9 cellular contexts compared by ENCODE assay signal in genomic region chr2:3659447-3660432, GRCh38. TPM values are rescaled to one million over a fixed set of nuclear protein-coding genes. Genes with fewer than 3 reads are reported as not detected.
DNase-seq lines count a peak whose midpoint lies in the region; TF ChIP-seq lines count a peak whose summit lies in the region.
"Had no signal": no experiment of that assay in that cellular context is flagged by ENCODE, and none has a peak within 500 bp of the region (broad histone marks: within the 10 kb centered on the region; RNA-seq: fewer than 3 reads in every experiment).

No MANE protein-coding gene starts in this region.

- TF ChIP-seq CTCF in ascending aorta (IDR thresholded peaks at IDR 0.05), result no peak

- H3K4me1 ChIP-seq in ascending aorta, result no peaks in the 10 kb centered on the region

- no peaks in the 10 kb centered on the region for H3K27me3 ChIP-seq in ascending aorta

- peak; percentile 83 for DNase-seq in DMS79 treated with DMSO at 0.1 percent for 48 hours (lab: John Stamatoyannopoulos, UW)
- DNase-seq in NCI-H2227 treated with DMSO at 0.1 percent for 48 hours (lab: John Stamatoyannopoulos, UW), result peak; percentile 49
- peak in 18 of 61 donors; percentile 4 to 50 (median 24) for DNase-seq in caudate nucleus (lab: John Stamatoyannopoulos, UW)
- DNase-seq in myocyte (ENCODE audit: low read depth), result peak; percentile 68
- no peak for DNase-seq in ascending aorta (ENCODE audit: low spot score in 2 of 2)
- no peak for DNase-seq in activated T-cell treated with anti-CD3 and anti-CD28 coated beads, Interleukin-2, amount 50 U/mL, for 48 hours
- no peak for DNase-seq in NK-92 (lab: John Stamatoyannopoulos, UW; ENCODE audit: unreplicated experiment)
- DNase-seq in activated T-cell treated with anti-CD3 and anti-CD28 coated beads, Interleukin-2, amount 50 U/mL, for 1 hour, result no peak

- H3K27ac ChIP-seq in caudate nucleus (ENCODE audit: low read depth, low read length), result peak overlapping the region; percentile 9
- H3K27ac ChIP-seq in ascending aorta, result no peak overlapping the region

- intact Hi-C loops in ascending aorta (cut with DNase I), result loop anchor here (10.0 kb wide), 1 partner anchor 1805 kb away; no protein-coding TSS in a partner anchor

- no peaks in the 10 kb centered on the region for H3K9me3 ChIP-seq in ascending aorta

- no peaks in the 10 kb centered on the region for H3K36me3 ChIP-seq in ascending aorta

- no peak overlapping the region for H3K4me3 ChIP-seq in ascending aorta

RNA-seq across cellular contexts. Expression of gene ALLC, which starts 1.7 kb away (rescaled TPM):
- not detected in 2 replicates for total RNA-seq in myocyte
- not detected for polyA plus RNA-seq in myocyte (2012)
- total RNA-seq in ascending aorta, result not detected
- total RNA-seq: temporal lobe had no signal

RNA-seq across cellular contexts. Expression of gene DCDC2C, which starts 43.6 kb away (rescaled TPM):
- total RNA-seq in myocyte (not detected in 2 replicates), ascending aorta (2.4 TPM)
- not detected for polyA plus RNA-seq in myocyte (2012)

Comparison
In these comparisons a context has a peak if more than half of its experiments do, and no peak if none do; other contexts are left out.
1. DNase-seq: peak in DMS79 treated with DMSO at 0.1 percent for 48 hours (single experiment), NCI-H2227 treated with DMSO at 0.1 percent for 48 hours (single experiment) and myocyte (single experiment); none in ascending aorta (0 of 2), activated T-cell treated with anti-CD3 and anti-CD28 coated beads, Interleukin-2, amount 50 U/mL, for 48 hours (0 of 2), NK-92 (single experiment) and activated T-cell treated with anti-CD3 and anti-CD28 coated beads, Interleukin-2, amount 50 U/mL, for 1 hour (single experiment).